ENCODE assay signal across 12 cellular contexts in the genomic region with DNA sequence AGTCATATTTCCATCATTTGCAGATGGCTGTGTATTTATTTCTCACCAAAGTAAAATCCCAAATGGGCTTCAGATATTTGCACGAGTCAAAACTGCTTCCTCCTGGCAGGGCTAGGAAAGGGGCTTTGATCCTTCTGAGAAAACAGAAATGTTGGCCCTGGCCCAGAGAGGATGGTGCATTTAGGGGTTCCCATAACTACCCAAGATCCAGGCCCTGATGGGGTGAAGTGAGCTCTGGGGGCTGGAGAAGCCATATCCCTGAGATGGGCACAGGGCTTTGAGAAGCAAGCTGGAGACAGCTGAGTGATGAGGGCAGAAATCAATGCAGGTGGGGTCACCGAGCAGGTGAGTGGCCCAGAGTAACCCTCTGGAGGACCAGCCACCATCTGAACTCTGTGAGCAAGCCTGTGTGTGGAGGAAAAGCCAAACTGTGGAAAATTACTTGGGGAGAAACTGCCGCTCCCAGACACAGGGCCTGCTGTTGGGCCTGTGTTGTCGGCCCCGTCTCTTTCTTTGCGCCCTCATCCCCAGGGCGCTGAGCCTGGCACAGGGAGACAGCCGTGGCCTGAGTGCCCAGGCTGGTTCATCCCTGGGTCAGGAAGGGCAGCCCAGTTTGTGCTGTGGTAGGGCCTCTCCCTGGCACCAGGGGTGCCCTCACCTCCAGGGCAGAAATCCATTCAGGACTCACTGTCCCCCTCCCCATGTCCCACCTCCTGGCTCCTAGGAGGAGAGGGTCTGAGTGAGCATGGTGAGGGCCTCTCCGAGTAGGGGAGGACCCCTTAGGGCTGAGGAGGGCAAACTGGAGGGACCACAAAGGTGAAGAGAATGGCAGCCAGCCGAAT.
A peak's percentile ranks its signal among the peaks of the same experiment; 100 is the strongest.
DNase-seq lines count a peak whose midpoint lies in the region; ATAC-seq and TF ChIP-seq lines count a peak whose summit lies in the region.
"Had no signal": no experiment of that assay in that cellular context is flagged by ENCODE, and none has a peak within 500 bp of the region (broad histone marks: within the 10 kb centered on the region; RNA-seq: fewer than 3 reads in every experiment).

No MANE protein-coding gene starts in this region.

- no peak for TF ChIP-seq POLR2A in spleen (IDR thresholded peaks at IDR 0.05)

- no peaks in the 10 kb centered on the region for H4K20me1 ChIP-seq in BLaER1

- H3K4me2 ChIP-seq in BLaER1, result peak overlapping the region; percentile 87

- no peak overlapping the region for H3K27ac Mint-ChIP-seq in activated naive CD8-positive, alpha-beta T cell treated with anti-CD3 and anti-CD28 coated beads for 36 hours
- H3K27ac Mint-ChIP-seq: activated T-helper 2 cell treated with anti-CD3 and anti-CD28 coated beads, Interferon-gamma antibody, Interleukin-2, Interleukin-4, amounts not matched to agents 10 μg/mL and 5 μg/mL and 100 μg/mL, durations not matched to agents 14 hours and 24 hours and 36 hours had no signal

- H3K4me3 ChIP-seq in BLaER1 (peak overlapping the region; percentile 47; the same call in 1 of the 2 replicates), coronary artery (no peak overlapping the region), mucosa of rectum (ENCODE audit: low read length in 2 of 2) (no peak overlapping the region), spleen (no peak overlapping the region)
- H3K4me3 ChIP-seq: GM12878 had no signal

- 73 to 87% (median 79%) methylated on average over 10 of the region's 10 CpGs for WGBS in spleen, 5 donors

- H3K27ac ChIP-seq in BLaER1 (peak overlapping the region; percentile 96), coronary artery (peak overlapping the region; percentile 69 to 93), mucosa of rectum (ENCODE audit: low read depth in 2 of 2, low read length in 2 of 2) (peak overlapping the region; percentile 57 to 73), spleen (peak overlapping the region in 5 of 8 donors; percentile 24 to 50 (median 50))

- H3K27me3 Mint-ChIP-seq in activated naive CD8-positive, alpha-beta T cell treated with anti-CD3 and anti-CD28 coated beads for 36 hours, result peaks cover 9% of the 10 kb centered on the region

- H3K4me1 ChIP-seq in BLaER1 (peaks cover 98% of the 10 kb centered on the region), mucosa of rectum (ENCODE audit: control insufficient read depth in 2 of 2, insufficient read depth in 2 of 2, low read length in 2 of 2) (peaks cover 18 to 19% of the 10 kb centered on the region in 2 donors), spleen (peaks cover 17 to 63% (median 45%) of the 10 kb centered on the region in 6 donors)

- TF ChIP-seq CTCF in coronary artery (IDR thresholded peaks at IDR 0.05) (no peak), spleen (IDR thresholded peaks at IDR 0.05 in 8 of 11, conservative IDR thresholded peaks at IDR 0.05 in 3 of 11) (no peak)

- intact Hi-C loops in spleen (cut with DNase I; ENCODE audit: low total_unique reads), result no loop called here

- H3K9me3 Mint-ChIP-seq in activated naive CD8-positive, alpha-beta T cell treated with anti-CD3 and anti-CD28 coated beads for 36 hours, result no peaks in the 10 kb centered on the region
- H3K9me3 Mint-ChIP-seq: activated T-helper 2 cell treated with anti-CD3 and anti-CD28 coated beads, Interferon-gamma antibody, Interleukin-2, Interleukin-4, amounts not matched to agents 10 μg/mL and 5 μg/mL and 100 μg/mL, durations not matched to agents 14 hours and 24 hours and 36 hours had no signal

- H3K9ac ChIP-seq in BLaER1, result peak overlapping the region; percentile 86
- peak overlapping the region in 1 of 2 donors; percentile 29 for H3K9ac ChIP-seq in mucosa of rectum (ENCODE audit: low read depth in 1 of 2, low read length in 2 of 2)

- no peaks in the 10 kb centered on the region for H3K36me3 ChIP-seq in BLaER1
- H3K36me3 ChIP-seq in mucosa of rectum (ENCODE audit: control insufficient read depth in 2 of 2, insufficient read depth in 2 of 2, low read length in 2 of 2), result no peaks in the 10 kb centered on the region
- no peaks in the 10 kb centered on the region for H3K36me3 ChIP-seq in spleen

- H3K27me3 ChIP-seq in BLaER1, result no peaks in the 10 kb centered on the region
- no peaks in the 10 kb centered on the region for H3K27me3 ChIP-seq in mucosa of rectum (ENCODE audit: control insufficient read depth in 2 of 2, insufficient read depth in 2 of 2, low read length in 2 of 2)
- H3K27me3 ChIP-seq in spleen (replicated peaks in 1 of 7), result peaks cover 0 to 8% (median 0%) of the 10 kb centered on the region in 7 donors

- ATAC-seq in GM19397 (IDR thresholded peaks at IDR 0.05; ENCODE audit: unreplicated experiment), result no peak
- no peak for ATAC-seq in GM19324 (IDR thresholded peaks at IDR 0.05; ENCODE audit: low FRiP score, unreplicated experiment)
- ATAC-seq: GM12878 had no signal

- H3K36me3 Mint-ChIP-seq in activated naive CD8-positive, alpha-beta T cell treated with anti-CD3 and anti-CD28 coated beads for 36 hours, result no peaks in the 10 kb centered on the region

- H3K4me1 Mint-ChIP-seq in activated naive CD8-positive, alpha-beta T cell treated with anti-CD3 and anti-CD28 coated beads for 36 hours, result peaks cover 18% of the 10 kb centered on the region

- H3K9me3 ChIP-seq in BLaER1 (no peaks in the 10 kb centered on the region), mucosa of rectum (ENCODE audit: control insufficient read depth in 2 of 2, low read length in 2 of 2) (no peaks in the 10 kb centered on the region), spleen (no peaks in the 10 kb centered on the region)

- DNase-seq in coronary artery (ENCODE audit: low spot score) (peak; percentile 74), spleen (no peak)
- no peak for DNase-seq in stimulated activated CD4-positive, alpha-beta T cell treated with anti-CD3 and anti-CD28 coated beads, Interleukin-4, amount 100 ng/mL, for 1 hour
- DNase-seq in activated naive CD8-positive, alpha-beta T cell treated with anti-CD3 and anti-CD28 coated beads for 36 hours, result no peak
- DNase-seq: midbrain, T-helper 2 cell had no signal

- H3K4me3 Mint-ChIP-seq in activated naive CD8-positive, alpha-beta T cell treated with anti-CD3 and anti-CD28 coated beads for 36 hours, result no peak overlapping the region
